ENCODE assay signal across 1 cellular context in genomic region chr11:66133216-66133775, GRCh38.
TF ChIP-seq lines count a peak whose summit lies in the region.

No MANE protein-coding gene starts in this region.

TF ChIP-seq in GM23338, 12 proteins besides CTCF, POLR2A, EP300 and RAD21 (continued from another document):
- no peak for TF ChIP-seq REST (IDR thresholded peaks at IDR 0.05; ENCODE audit: unreplicated experiment)
- TF ChIP-seq STAT1 (IDR thresholded peaks at IDR 0.05; ENCODE audit: unreplicated experiment), result no peak
- no peak for TF ChIP-seq ZNF331 (CRISPR knock-in tag; IDR thresholded peaks at IDR 0.05; ENCODE audit: low read depth)
- TF ChIP-seq, protein P1, sequence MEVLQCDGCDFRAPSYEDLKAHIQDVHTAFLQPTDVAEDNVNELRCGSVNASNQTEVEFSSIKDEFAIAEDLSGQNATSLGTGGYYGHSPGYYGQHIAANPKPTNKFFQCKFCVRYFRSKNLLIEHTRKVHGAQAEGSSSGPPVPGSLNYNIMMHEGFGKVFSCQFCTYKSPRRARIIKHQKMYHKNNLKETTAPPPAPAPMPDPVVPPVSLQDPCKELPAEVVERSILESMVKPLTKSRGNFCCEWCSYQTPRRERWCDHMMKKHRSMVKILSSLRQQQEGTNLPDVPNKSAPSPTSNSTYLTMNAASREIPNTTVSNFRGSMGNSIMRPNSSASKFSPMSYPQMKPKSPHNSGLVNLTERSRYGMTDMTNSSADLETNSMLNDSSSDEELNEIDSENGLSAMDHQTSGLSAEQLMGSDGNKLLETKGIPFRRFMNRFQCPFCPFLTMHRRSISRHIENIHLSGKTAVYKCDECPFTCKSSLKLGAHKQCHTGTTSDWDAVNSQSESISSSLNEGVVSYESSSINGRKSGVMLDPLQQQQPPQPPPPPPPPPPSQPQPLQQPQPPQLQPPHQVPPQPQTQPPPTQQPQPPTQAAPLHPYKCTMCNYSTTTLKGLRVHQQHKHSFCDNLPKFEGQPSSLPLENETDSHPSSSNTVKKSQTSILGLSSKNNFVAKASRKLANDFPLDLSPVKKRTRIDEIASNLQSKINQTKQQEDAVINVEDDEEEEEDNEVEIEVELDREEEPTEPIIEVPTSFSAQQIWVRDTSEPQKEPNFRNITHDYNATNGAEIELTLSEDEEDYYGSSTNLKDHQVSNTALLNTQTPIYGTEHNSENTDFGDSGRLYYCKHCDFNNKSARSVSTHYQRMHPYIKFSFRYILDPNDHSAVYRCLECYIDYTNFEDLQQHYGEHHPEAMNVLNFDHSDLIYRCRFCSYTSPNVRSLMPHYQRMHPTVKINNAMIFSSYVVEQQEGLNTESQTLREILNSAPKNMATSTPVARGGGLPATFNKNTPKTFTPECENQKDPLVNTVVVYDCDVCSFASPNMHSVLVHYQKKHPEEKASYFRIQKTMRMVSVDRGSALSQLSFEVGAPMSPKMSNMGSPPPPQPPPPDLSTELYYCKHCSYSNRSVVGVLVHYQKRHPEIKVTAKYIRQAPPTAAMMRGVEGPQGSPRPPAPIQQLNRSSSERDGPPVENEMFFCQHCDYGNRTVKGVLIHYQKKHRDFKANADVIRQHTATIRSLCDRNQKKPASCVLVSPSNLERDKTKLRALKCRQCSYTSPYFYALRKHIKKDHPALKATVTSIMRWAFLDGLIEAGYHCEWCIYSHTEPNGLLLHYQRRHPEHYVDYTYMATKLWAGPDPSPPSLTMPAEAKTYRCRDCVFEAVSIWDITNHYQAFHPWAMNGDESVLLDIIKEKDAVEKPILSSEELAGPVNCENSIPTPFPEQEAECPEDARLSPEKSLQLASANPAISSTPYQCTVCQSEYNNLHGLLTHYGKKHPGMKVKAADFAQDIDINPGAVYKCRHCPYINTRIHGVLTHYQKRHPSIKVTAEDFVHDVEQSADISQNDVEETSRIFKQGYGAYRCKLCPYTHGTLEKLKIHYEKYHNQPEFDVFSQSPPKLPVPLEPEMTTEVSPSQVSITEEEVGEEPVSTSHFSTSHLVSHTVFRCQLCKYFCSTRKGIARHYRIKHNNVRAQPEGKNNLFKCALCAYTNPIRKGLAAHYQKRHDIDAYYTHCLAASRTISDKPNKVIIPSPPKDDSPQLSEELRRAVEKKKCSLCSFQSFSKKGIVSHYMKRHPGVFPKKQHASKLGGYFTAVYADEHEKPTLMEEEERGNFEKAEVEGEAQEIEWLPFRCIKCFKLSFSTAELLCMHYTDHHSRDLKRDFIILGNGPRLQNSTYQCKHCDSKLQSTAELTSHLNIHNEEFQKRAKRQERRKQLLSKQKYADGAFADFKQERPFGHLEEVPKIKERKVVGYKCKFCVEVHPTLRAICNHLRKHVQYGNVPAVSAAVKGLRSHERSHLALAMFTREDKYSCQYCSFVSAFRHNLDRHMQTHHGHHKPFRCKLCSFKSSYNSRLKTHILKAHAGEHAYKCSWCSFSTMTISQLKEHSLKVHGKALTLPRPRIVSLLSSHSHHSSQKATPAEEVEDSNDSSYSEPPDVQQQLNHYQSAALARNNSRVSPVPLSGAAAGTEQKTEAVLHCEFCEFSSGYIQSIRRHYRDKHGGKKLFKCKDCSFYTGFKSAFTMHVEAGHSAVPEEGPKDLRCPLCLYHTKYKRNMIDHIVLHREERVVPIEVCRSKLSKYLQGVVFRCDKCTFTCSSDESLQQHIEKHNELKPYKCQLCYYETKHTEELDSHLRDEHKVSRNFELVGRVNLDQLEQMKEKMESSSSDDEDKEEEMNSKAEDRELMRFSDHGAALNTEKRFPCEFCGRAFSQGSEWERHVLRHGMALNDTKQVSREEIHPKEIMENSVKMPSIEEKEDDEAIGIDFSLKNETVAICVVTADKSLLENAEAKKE (CRISPR knock-in tag; IDR thresholded peaks at IDR 0.05), result no peak
- no peak for TF ChIP-seq JUNB (IDR thresholded peaks at IDR 0.05; ENCODE audit: unreplicated experiment)
- TF ChIP-seq, protein P2, sequence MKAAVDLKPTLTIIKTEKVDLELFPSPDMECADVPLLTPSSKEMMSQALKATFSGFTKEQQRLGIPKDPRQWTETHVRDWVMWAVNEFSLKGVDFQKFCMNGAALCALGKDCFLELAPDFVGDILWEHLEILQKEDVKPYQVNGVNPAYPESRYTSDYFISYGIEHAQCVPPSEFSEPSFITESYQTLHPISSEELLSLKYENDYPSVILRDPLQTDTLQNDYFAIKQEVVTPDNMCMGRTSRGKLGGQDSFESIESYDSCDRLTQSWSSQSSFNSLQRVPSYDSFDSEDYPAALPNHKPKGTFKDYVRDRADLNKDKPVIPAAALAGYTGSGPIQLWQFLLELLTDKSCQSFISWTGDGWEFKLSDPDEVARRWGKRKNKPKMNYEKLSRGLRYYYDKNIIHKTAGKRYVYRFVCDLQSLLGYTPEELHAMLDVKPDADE (IDR thresholded peaks at IDR 0.05), result no peak
- no peak for TF ChIP-seq ZNF114 (CRISPR knock-in tag; IDR thresholded peaks at IDR 0.05)
